29 cellular contexts compared by ENCODE assay signal in genomic region chr20:15618912-15619311, GRCh38.
"Had no signal": no experiment of that assay in that cellular context is flagged by ENCODE, and none has a peak within 500 bp of the region (broad histone marks: within the 10 kb centered on the region; RNA-seq: fewer than 3 reads in every experiment).

No MANE protein-coding gene starts in this region.

- H3K4me3 ChIP-seq: ascending aorta, right lobe of liver, skin epidermis, tibial artery had no signal

- H3K9me3 ChIP-seq: ascending aorta, right lobe of liver, tibial artery had no signal

- H3K4me3 Mint-ChIP-seq: activated CD4-positive, alpha-beta T cell treated with anti-CD3 and anti-CD28 coated beads for 36 hours; activated T-cell treated with anti-CD3 and anti-CD28 coated beads, Interleukin-2, amount 50 U/mL, for 24 hours; activated T-helper 17 cell treated with anti-CD3 and anti-CD28 coated beads, Interleukin-2, amount 50 U/mL, for 72 hours; memory B cell; naive thymus-derived CD4-positive, alpha-beta T cell; neural crest cell; stimulated activated effector memory CD8-positive, alpha-beta T cell treated with anti-CD3 and anti-CD28 coated beads, Interleukin-12 subunit alpha, Interleukin-12 subunit beta, amount 100 ng/mL, for 72 hours; stimulated activated naive CD8-positive, alpha-beta T cell treated with anti-CD3 and anti-CD28 coated beads, Interleukin-15, amount 100 ng/mL, for 72 hours; WTC11 had no signal

- ATAC-seq: activated CD4-positive, alpha-beta T cell treated with anti-CD3 and anti-CD28 coated beads for 36 hours; activated naive CD4-positive, alpha-beta T cell treated with anti-CD3 and anti-CD28 coated beads, Interleukin-2, amount 50 U/mL, for 72 hours; activated T-helper 17 cell treated with anti-CD3 and anti-CD28 coated beads, Interleukin-2, amount 50 U/mL, for 72 hours; left ventricle myocardium superior; naive thymus-derived CD4-positive, alpha-beta T cell; right lobe of liver; stimulated activated effector memory CD8-positive, alpha-beta T cell treated with anti-CD3 and anti-CD28 coated beads, Interleukin-12 subunit alpha, Interleukin-12 subunit beta, amount 100 ng/mL, for 72 hours; stimulated activated naive CD8-positive, alpha-beta T cell treated with anti-CD3 and anti-CD28 coated beads, Interleukin-15, amount 100 ng/mL, for 72 hours; WTC11 had no signal

- H3K27ac Mint-ChIP-seq: activated CD4-positive, alpha-beta T cell treated with anti-CD3 and anti-CD28 coated beads for 36 hours; activated naive CD4-positive, alpha-beta T cell treated with anti-CD3 and anti-CD28 coated beads, Interleukin-2, amount 50 U/mL, for 72 hours; activated T-cell treated with anti-CD3 and anti-CD28 coated beads, Interleukin-2, amount 50 U/mL, for 24 hours; activated T-helper 17 cell treated with anti-CD3 and anti-CD28 coated beads, Interleukin-2, amount 50 U/mL, for 72 hours; memory B cell; naive thymus-derived CD4-positive, alpha-beta T cell; stimulated activated effector memory CD8-positive, alpha-beta T cell treated with anti-CD3 and anti-CD28 coated beads, Interleukin-12 subunit alpha, Interleukin-12 subunit beta, amount 100 ng/mL, for 72 hours; stimulated activated naive CD8-positive, alpha-beta T cell treated with anti-CD3 and anti-CD28 coated beads, Interleukin-15, amount 100 ng/mL, for 72 hours; WTC11 had no signal

- H3K36me3 ChIP-seq: ascending aorta, brain microvascular endothelial cell, right lobe of liver, tibial artery had no signal

- DNase-seq: activated CD4-positive, alpha-beta T cell treated with anti-CD3 and anti-CD28 coated beads for 36 hours; activated CD4-positive, alpha-beta T cell treated with anti-CD3 and anti-CD28 coated beads, Interleukin-2, amount 50 U/mL, for 4 hours; activated CD8-positive, alpha-beta memory T cell treated with anti-CD3 and anti-CD28 coated beads for 24 hours; activated CD8-positive, alpha-beta memory T cell treated with anti-CD3 and anti-CD28 coated beads, Interleukin-2, amount 50 U/mL, for 4 hours; activated T-cell treated with anti-CD3 and anti-CD28 coated beads, Interleukin-2, amount 50 U/mL, for 24 hours; brain microvascular endothelial cell; central memory CD4-positive, alpha-beta T cell; dermis blood vessel endothelial cell; effector CD8-positive, alpha-beta T cell; erythroblast; hippocampal formation; left ventricle myocardium superior; naive thymus-derived CD4-positive, alpha-beta T cell; posterior cingulate gyrus; right lobe of liver; stimulated activated CD4-positive, alpha-beta T cell treated with anti-CD3 and anti-CD28 coated beads, Interleukin-1b, Interleukin-23, amount 100 ng/mL, for 48 hours; stimulated activated naive CD8-positive, alpha-beta T cell treated with anti-CD3 and anti-CD28 coated beads, Interleukin-15, amount 100 ng/mL, for 72 hours; T-helper 9 cell; tibial artery had no signal

- H3K4me1 Mint-ChIP-seq: activated CD4-positive, alpha-beta T cell treated with anti-CD3 and anti-CD28 coated beads for 36 hours; activated T-helper 17 cell treated with anti-CD3 and anti-CD28 coated beads, Interleukin-2, amount 50 U/mL, for 72 hours; memory B cell; naive thymus-derived CD4-positive, alpha-beta T cell; neural crest cell; stimulated activated effector memory CD8-positive, alpha-beta T cell treated with anti-CD3 and anti-CD28 coated beads, Interleukin-12 subunit alpha, Interleukin-12 subunit beta, amount 100 ng/mL, for 72 hours; stimulated activated naive CD8-positive, alpha-beta T cell treated with anti-CD3 and anti-CD28 coated beads, Interleukin-15, amount 100 ng/mL, for 72 hours had no signal

- H3K27ac ChIP-seq: ascending aorta, brain microvascular endothelial cell, right lobe of liver, skin epidermis, tibial artery had no signal

- FAIRE-seq: frontal cortex, urothelium cell line had no signal

- H3K27me3 Mint-ChIP-seq: activated CD4-positive, alpha-beta T cell treated with anti-CD3 and anti-CD28 coated beads for 36 hours; activated T-cell treated with anti-CD3 and anti-CD28 coated beads, Interleukin-2, amount 50 U/mL, for 24 hours; activated T-helper 17 cell treated with anti-CD3 and anti-CD28 coated beads, Interleukin-2, amount 50 U/mL, for 72 hours; naive thymus-derived CD4-positive, alpha-beta T cell; stimulated activated naive CD8-positive, alpha-beta T cell treated with anti-CD3 and anti-CD28 coated beads, Interleukin-15, amount 100 ng/mL, for 72 hours had no signal

- H3K27me3 ChIP-seq: ascending aorta, brain microvascular endothelial cell, right lobe of liver, tibial artery had no signal

- H3K9me3 Mint-ChIP-seq: memory B cell had no signal

- H3K4me1 ChIP-seq: ascending aorta had no signal

- H3K36me3 Mint-ChIP-seq: memory B cell; naive thymus-derived CD4-positive, alpha-beta T cell; stimulated activated effector memory CD8-positive, alpha-beta T cell treated with anti-CD3 and anti-CD28 coated beads, Interleukin-12 subunit alpha, Interleukin-12 subunit beta, amount 100 ng/mL, for 72 hours; WTC11 had no signal
